35 cellular contexts compared by ENCODE assay signal in genomic region chr2:25709349-25709748, GRCh38.
"Had no signal": no experiment of that assay in that cellular context is flagged by ENCODE, and none has a peak within 500 bp of the region (broad histone marks: within the 10 kb centered on the region; RNA-seq: fewer than 3 reads in every experiment).

No MANE protein-coding gene starts in this region.

- H3K9me3 ChIP-seq: adrenal gland, body of pancreas, breast epithelium had no signal

- H3K4me3 Mint-ChIP-seq: activated B cell treated with CpG ODN at 0.5 μM for 24 hours; activated CD4-positive, alpha-beta memory T cell treated with anti-CD3 and anti-CD28 coated beads for 36 hours; activated CD4-positive, alpha-beta T cell treated with anti-CD3 and anti-CD28 coated beads, Interleukin-2, amount 10 ng/mL, durations not matched to agents 24 days and 14 days; activated CD8-positive, alpha-beta T cell treated with anti-CD3 and anti-CD28 coated beads for 36 hours; activated naive CD4-positive, alpha-beta T cell treated with anti-CD3 and anti-CD28 coated beads for 36 hours; activated naive CD8-positive, alpha-beta T cell treated with anti-CD3 and anti-CD28 coated beads for 36 hours; activated T-cell treated with anti-CD3 and anti-CD28 coated beads, Interleukin-2, amount 50 U/mL, for 4 hours; activated T-cell treated with anti-CD3 and anti-CD28 coated beads, Interleukin-2, amount 50 U/mL, for 72 hours; activated T-helper 1 cell treated with anti-CD3 and anti-CD28 coated beads, Interleukin-12 subunit alpha, Interleukin-12 subunit beta, Interleukin-2, Interleukin-4 antibody, amounts not matched to agents 30 ng/mL and 10 ng/mL and 1 ng/mL, durations not matched to agents 14 hours and 24 hours and 36 hours; activated T-helper 17 cell treated with anti-CD3 and anti-CD28 coated beads, Interleukin-2, amount 50 U/mL, for 72 hours; T-helper 2 cell treated with Interferon-gamma antibody and Interleukin-4, amounts not matched to agents 5 μg/mL and 100 μg/mL, for 36 hours had no signal

- DNase-seq: activated B cell treated with CpG ODN at 0.5 μM for 24 hours; activated CD4-positive, alpha-beta memory T cell treated with anti-CD3 and anti-CD28 coated beads for 36 hours; activated CD4-positive, alpha-beta T cell treated with anti-CD3 and anti-CD28 coated beads for 4 hours; activated CD4-positive, alpha-beta T cell treated with anti-CD3 and anti-CD28 coated beads, Interleukin-2, amount 10 ng/mL, durations not matched to agents 24 days and 14 days; activated CD4-positive, alpha-beta T cell treated with anti-CD3 and anti-CD28 coated beads, Interleukin-2, amount 50 U/mL, for 1 hour; activated CD4-positive, alpha-beta T cell treated with anti-CD3 and anti-CD28 coated beads, Interleukin-2, amount 50 U/mL, for 4 hours; activated CD4-positive, CD25-positive, alpha-beta regulatory T cell treated with anti-CD3 and anti-CD28 coated beads, Interleukin-2, amount 50 U/mL, for 72 hours; activated CD8-positive, alpha-beta memory T cell treated with anti-CD3 and anti-CD28 coated beads, Interleukin-2, amount 50 U/mL, for 4 hours; activated CD8-positive, alpha-beta T cell treated with anti-CD3 and anti-CD28 coated beads for 36 hours; activated gamma-delta T cell treated with Interleukin-2 at 50 U/mL for 16 hours; activated naive CD4-positive, alpha-beta T cell; activated naive CD4-positive, alpha-beta T cell treated with anti-CD3 and anti-CD28 coated beads for 36 hours; activated naive CD4-positive, alpha-beta T cell treated with anti-CD3 and anti-CD28 coated beads, Interleukin-2, amount 50 U/mL, for 16 hours; activated naive CD8-positive, alpha-beta T cell treated with anti-CD3 and anti-CD28 coated beads for 36 hours; activated T-cell treated with anti-CD3 and anti-CD28 coated beads for 4 hours; activated T-cell treated with anti-CD3 and anti-CD28 coated beads, Interleukin-2, amount 50 U/mL, for 1 hour; activated T-cell treated with anti-CD3 and anti-CD28 coated beads, Interleukin-2, amount 50 U/mL, for 4 hours; activated T-cell treated with anti-CD3 and anti-CD28 coated beads, Interleukin-2, amount 50 U/mL, for 72 hours; adrenal gland; amniotic stem cell; aorta; body of pancreas; brain microvascular endothelial cell; central memory CD4-positive, alpha-beta T cell; T-helper 2 cell; T-helper 9 cell had no signal

- H3K27ac Mint-ChIP-seq: activated B cell treated with CpG ODN at 0.5 μM for 24 hours; activated CD4-positive, alpha-beta memory T cell treated with anti-CD3 and anti-CD28 coated beads for 36 hours; activated CD4-positive, alpha-beta T cell treated with anti-CD3 and anti-CD28 coated beads, Interleukin-2, amount 10 ng/mL, durations not matched to agents 24 days and 14 days; activated CD8-positive, alpha-beta T cell treated with anti-CD3 and anti-CD28 coated beads for 36 hours; activated naive CD4-positive, alpha-beta T cell treated with anti-CD3 and anti-CD28 coated beads for 36 hours; activated naive CD4-positive, alpha-beta T cell treated with anti-CD3 and anti-CD28 coated beads, Interleukin-2, amount 50 U/mL, for 72 hours; activated naive CD8-positive, alpha-beta T cell treated with anti-CD3 and anti-CD28 coated beads for 36 hours; activated T-cell treated with anti-CD3 and anti-CD28 coated beads, Interleukin-2, amount 50 U/mL, for 72 hours; activated T-helper 1 cell treated with anti-CD3 and anti-CD28 coated beads, Interleukin-12 subunit alpha, Interleukin-12 subunit beta, Interleukin-2, Interleukin-4 antibody, amounts not matched to agents 30 ng/mL and 10 ng/mL and 1 ng/mL, durations not matched to agents 14 hours and 24 hours and 36 hours; activated T-helper 17 cell treated with anti-CD3 and anti-CD28 coated beads, Interleukin-2, amount 50 U/mL, for 72 hours; T-helper 2 cell treated with Interferon-gamma antibody and Interleukin-4, amounts not matched to agents 5 μg/mL and 100 μg/mL, for 36 hours had no signal

- H3K4me1 ChIP-seq: adrenal gland, body of pancreas, breast epithelium had no signal

- ATAC-seq: activated CD8-positive, alpha-beta T cell treated with anti-CD3 and anti-CD28 coated beads for 36 hours; activated naive CD4-positive, alpha-beta T cell treated with anti-CD3 and anti-CD28 coated beads, Interleukin-2, amount 50 U/mL, for 72 hours; activated T-cell treated with anti-CD3 and anti-CD28 coated beads, Interleukin-2, amount 50 U/mL, for 4 hours; activated T-cell treated with anti-CD3 and anti-CD28 coated beads, Interleukin-2, amount 50 U/mL, for 72 hours; activated T-helper 17 cell treated with anti-CD3 and anti-CD28 coated beads, Interleukin-2, amount 50 U/mL, for 72 hours; body of pancreas had no signal

- H3K27ac ChIP-seq: adrenal gland, body of pancreas, brain microvascular endothelial cell, breast epithelium, VCaP had no signal

- H3K4me3 ChIP-seq: adrenal gland, body of pancreas, breast epithelium had no signal

- H3K36me3 Mint-ChIP-seq: activated CD4-positive, alpha-beta memory T cell treated with anti-CD3 and anti-CD28 coated beads for 36 hours; activated naive CD4-positive, alpha-beta T cell treated with anti-CD3 and anti-CD28 coated beads, Interleukin-2, amount 50 U/mL, for 72 hours; activated naive CD8-positive, alpha-beta T cell treated with anti-CD3 and anti-CD28 coated beads for 36 hours had no signal

- FAIRE-seq: astrocyte, colon, TTC549 had no signal
